ENCODE assay signal across 10 cellular contexts in the genomic region with DNA sequence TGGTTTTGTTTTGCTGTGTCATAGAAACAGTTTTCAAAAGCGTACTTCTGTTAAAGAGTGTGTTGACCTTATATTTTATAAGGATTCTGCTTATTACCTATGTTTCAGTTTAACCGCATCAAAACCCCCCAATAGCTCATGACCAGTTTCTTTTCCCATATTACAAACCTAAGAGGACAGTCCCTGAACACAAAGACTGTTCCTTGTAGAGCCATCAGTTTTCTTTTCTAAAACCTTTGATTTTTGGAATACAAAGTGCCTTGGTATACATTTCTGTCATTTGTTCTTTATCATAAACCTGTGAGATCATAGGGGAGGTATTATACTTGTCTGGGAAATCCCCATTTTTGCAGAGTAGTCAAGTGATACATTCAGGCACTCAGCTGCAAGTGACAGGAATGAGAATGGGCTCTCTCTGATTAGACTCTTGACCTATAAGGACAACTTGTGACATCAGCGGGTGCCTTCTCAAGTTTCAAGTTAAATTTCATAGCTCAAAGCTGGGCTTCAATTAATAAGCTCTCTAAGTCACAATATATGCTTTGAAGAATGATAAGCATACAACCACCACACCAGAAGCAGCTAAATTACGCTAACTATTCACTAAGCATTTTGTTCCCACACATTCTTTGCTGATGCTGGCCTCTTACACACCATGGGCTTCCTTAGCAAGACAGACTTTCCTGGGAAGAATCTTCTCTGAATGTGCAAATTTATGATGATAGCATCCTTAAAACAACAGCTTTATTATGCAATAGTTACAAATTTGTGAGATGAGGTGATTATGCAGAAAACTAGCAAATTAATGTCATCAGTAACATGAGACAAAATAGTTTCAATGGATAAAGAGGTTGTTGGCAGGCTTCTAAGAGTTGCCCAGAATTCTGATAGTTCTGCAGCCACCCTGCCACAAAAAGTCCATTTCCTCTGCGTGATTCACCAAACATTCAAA. TPM values are rescaled to one million over a fixed set of nuclear protein-coding genes. Genes with fewer than 3 reads are reported as not detected.
A peak's percentile ranks its signal among the peaks of the same experiment; 100 is the strongest.
DNase-seq lines count a peak whose midpoint lies in the region; ATAC-seq and TF ChIP-seq lines count a peak whose summit lies in the region.
"Had no signal": no experiment of that assay in that cellular context is flagged by ENCODE, and none has a peak within 500 bp of the region (broad histone marks: within the 10 kb centered on the region; RNA-seq: fewer than 3 reads in every experiment).

No MANE protein-coding gene starts in this region.

- no peaks in the 10 kb centered on the region for H3K36me3 ChIP-seq in neural progenitor cell

- H3F3A ChIP-seq in neural progenitor cell (ENCODE audit: low read depth), result no peaks in the 10 kb centered on the region

- no peak overlapping the region for H3K4me3 ChIP-seq in neural progenitor cell

- no peak for TF ChIP-seq CTCF in neural progenitor cell (IDR thresholded peaks at IDR 0.05)

- H3K9ac ChIP-seq in neural progenitor cell, result no peak overlapping the region

- no peaks in the 10 kb centered on the region for H3K9me3 Mint-ChIP-seq in memory B cell
- H3K9me3 Mint-ChIP-seq in neural progenitor cell, result no peaks in the 10 kb centered on the region

- H3K27me3 ChIP-seq in neural progenitor cell, result peaks cover 62% of the 10 kb centered on the region

- H2AFZ ChIP-seq in neural progenitor cell (replicated peaks), result no peak overlapping the region

- H3K9me3 ChIP-seq in neural progenitor cell (ENCODE audit: low read depth), result no peaks in the 10 kb centered on the region

- no peaks in the 10 kb centered on the region for H4K20me1 ChIP-seq in neural progenitor cell (ENCODE audit: low read depth)

- no peak overlapping the region for H3K4me2 ChIP-seq in neural progenitor cell

- H3K4me3 Mint-ChIP-seq in memory B cell (no peak overlapping the region), neural progenitor cell (no peak overlapping the region)

- H3K27me3 Mint-ChIP-seq in memory B cell (no peaks in the 10 kb centered on the region), neural progenitor cell (ENCODE audit: insufficient read depth, low read depth) (peaks cover 6% of the 10 kb centered on the region)

- H3K36me3 Mint-ChIP-seq in memory B cell (peaks cover 10% of the 10 kb centered on the region), neural progenitor cell (no peaks in the 10 kb centered on the region)

- ATAC-seq in GM21447 (IDR thresholded peaks at IDR 0.05; ENCODE audit: unreplicated experiment) (peak; percentile 44), HG03457 (IDR thresholded peaks at IDR 0.05; ENCODE audit: unreplicated experiment) (peak; percentile 43), memory B cell (ENCODE audit: low read depth) (peak; percentile 77)

- no peak overlapping the region for H3K27ac ChIP-seq in neural progenitor cell

- no peaks in the 10 kb centered on the region for H3K79me2 ChIP-seq in neural progenitor cell (ENCODE audit: low read depth)

- H3K27ac Mint-ChIP-seq in memory B cell (peak overlapping the region; percentile 80), neural progenitor cell (no peak overlapping the region)

- H3K4me1 ChIP-seq in neural progenitor cell, result peaks cover 12% of the 10 kb centered on the region

- DNase-seq in NCI-H748 (lab: John Stamatoyannopoulos, UW; ENCODE audit: unreplicated experiment) (peak; percentile 25), NCI-H748 treated with DMSO at 0.1 percent for 48 hours (lab: John Stamatoyannopoulos, UW) (no peak), memory B cell (ENCODE audit: low spot score in 2 of 2) (no peak), SIG-M5 treated with dmso at 0.1 percent for 504 hours (lab: John Stamatoyannopoulos, UW; ENCODE audit: unreplicated experiment) (no peak), neural progenitor cell (ENCODE audit: low spot score) (no peak)
- no peak for DNase-seq in activated CD8-positive, alpha-beta memory T cell treated with anti-CD3 and anti-CD28 coated beads, Interleukin-2, amount 50 U/mL, for 4 hours
- DNase-seq: ACHN; stimulated activated CD4-positive, alpha-beta T cell treated with anti-CD3 and anti-CD28 coated beads, Interleukin-12 subunit alpha, Interleukin-12 subunit beta, amount 100 ng/mL, for 4 hours had no signal

- H3K4me1 Mint-ChIP-seq in memory B cell (peaks cover 34% of the 10 kb centered on the region), neural progenitor cell (peaks cover 28% of the 10 kb centered on the region)

RNA-seq across cellular contexts. Expression of gene LY75, which starts 9.0 kb away (rescaled TPM):
- total RNA-seq in neural progenitor cell (ENCODE audit: low replicate concordance), result 0.25 and 0.39 TPM in 2 replicates
